15 cellular contexts compared by ENCODE assay signal in the genomic region with DNA sequence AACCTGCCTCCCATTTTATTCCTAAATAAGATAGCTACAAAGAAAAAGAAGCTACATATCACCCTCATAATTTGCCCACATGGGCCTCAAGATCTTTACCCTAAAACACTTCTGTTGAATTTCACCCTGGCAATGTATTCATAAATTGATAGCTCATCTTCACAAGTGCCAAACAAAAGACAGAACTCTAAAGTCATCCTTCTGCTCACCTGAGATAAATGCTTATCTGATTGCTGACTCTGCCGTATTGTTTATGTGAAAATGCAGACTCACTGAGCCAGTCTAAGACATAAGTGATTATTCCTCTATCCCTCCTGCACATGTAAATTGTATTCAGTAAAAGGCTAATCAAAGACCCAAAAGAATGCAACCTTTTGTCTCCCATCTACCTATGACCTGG. TPM values are rescaled to one million over a fixed set of nuclear protein-coding genes. Genes with fewer than 3 reads are reported as not detected.
DNase-seq lines count a peak whose midpoint lies in the region; ATAC-seq and TF ChIP-seq lines count a peak whose summit lies in the region.
"Had no signal": no experiment of that assay in that cellular context is flagged by ENCODE, and none has a peak within 500 bp of the region (broad histone marks: within the 10 kb centered on the region; RNA-seq: fewer than 3 reads in every experiment).

No MANE protein-coding gene starts in this region.

- TF ChIP-seq RAD21 in SK-N-SH (IDR thresholded peaks at IDR 0.05; ENCODE audit: low read length), result no peak

- H3K4me2 ChIP-seq in SK-N-SH (peak overlapping the region; percentile 78), H9 (ENCODE audit: insufficient read depth, insufficient read length, low read length) (no peak overlapping the region), neuronal stem cell (ENCODE audit: insufficient read depth, low read length, poor library complexity, severe bottlenecking) (no peak overlapping the region)

- H3K4me3 Mint-ChIP-seq in H9 (peak overlapping the region; percentile 91 to 93; a peak in 4 of 5 replicates), nephron (peak overlapping the region; percentile 91 to 99 (median 98))
- no peak overlapping the region for H3K4me3 Mint-ChIP-seq in central memory CD8-positive, alpha-beta T cell

- H4K91ac ChIP-seq in H9 (ENCODE audit: insufficient read length, low read depth, low read length) (no peak overlapping the region), neuronal stem cell (ENCODE audit: low read depth, low read length, poor library complexity) (no peak overlapping the region)

- DNase-seq in SK-N-SH (no peak), H9 (no peak), neuronal stem cell (ENCODE audit: low spot score) (no peak), lower leg skin (ENCODE audit: low spot score in 2 of 2) (no peak)
- DNase-seq in central memory CD8-positive, alpha-beta T cell (ENCODE audit: low spot score in 2 of 2), result no peak
- DNase-seq: caudate nucleus, DMS79, NCI-H1092 treated with DMSO at 0.1 percent for 48 hours, NCI-H446 treated with DMSO at 0.1 percent for 48 hours, SHP77 had no signal

- TF ChIP-seq CTCF in SK-N-SH (IDR thresholded peaks at IDR 0.05) (no peak), H9 (conservative IDR thresholded peaks at IDR 0.05) (no peak), nephron (IDR thresholded peaks at IDR 0.05; ENCODE audit: unreplicated experiment in 3 of 3) (no peak), lower leg skin (IDR thresholded peaks at IDR 0.05) (no peak)

- peaks cover 12% of the 10 kb centered on the region for H3F3A ChIP-seq in SK-N-SH (replicated peaks; ENCODE audit: insufficient read depth)

- H3K27ac ChIP-seq in SK-N-SH (ENCODE audit: low read depth in 2 of 2, low read length in 1 of 2) (peak overlapping the region in 1 of 2 experiments; percentile 7; a peak in 1 of 4 replicates), H9 (ENCODE audit: insufficient read length, low read depth, low read length) (no peak overlapping the region), neuronal stem cell (replicated peaks; ENCODE audit: low read length) (no peak overlapping the region)

- no peak overlapping the region for H3K23ac ChIP-seq in H9 (ENCODE audit: insufficient read length, low read depth, low read length)
- no peak overlapping the region for H3K23ac ChIP-seq in neuronal stem cell (ENCODE audit: low read depth, low read length, poor library complexity)

- H3K79me2 ChIP-seq in SK-N-SH (ENCODE audit: insufficient read depth), result peaks cover 80% of the 10 kb centered on the region
- H3K79me2 ChIP-seq in H9 (ENCODE audit: insufficient read depth, low read length), result peaks cover 4% of the 10 kb centered on the region; the same call in 1 of the 2 replicates

- H3K27me3 ChIP-seq in SK-N-SH (ENCODE audit: insufficient read depth) (no peaks in the 10 kb centered on the region), H9 (ENCODE audit: insufficient read depth, low read length) (no peaks in the 10 kb centered on the region), neuronal stem cell (ENCODE audit: control insufficient read depth in 3 of 3, insufficient read depth in 3 of 3, low read depth in 1 of 3, low read length in 3 of 3) (no peaks in the 10 kb centered on the region)

- H3K18ac ChIP-seq in H9 (ENCODE audit: insufficient read length, low read depth, low read length) (no peak overlapping the region), neuronal stem cell (ENCODE audit: low read length) (no peak overlapping the region)

- H3K9ac ChIP-seq in SK-N-SH, result 0 out of 2 replicates have a peak overlapping the region, but pooled peaks have one; percentile 88
- no peak overlapping the region for H3K9ac ChIP-seq in H9 (ENCODE audit: extremely low read depth, insufficient read length, low read length)
- H3K9ac ChIP-seq in neuronal stem cell (ENCODE audit: low read depth, low read length, poor library complexity), result no peak overlapping the region

- H3K23me2 ChIP-seq in H9 (ENCODE audit: insufficient read length, low read depth, low read length, poor library complexity, severe bottlenecking), result peaks cover 7% of the 10 kb centered on the region

- no peak for TF ChIP-seq EP300 in SK-N-SH (IDR thresholded peaks at IDR 0.05; ENCODE audit: borderline replicate concordance in 1 of 2, low read depth in 1 of 2, low read length in 1 of 2)

- H3K4me1 Mint-ChIP-seq in H9 (peaks cover 25 to 26% of the 10 kb centered on the region in 2 experiments), nephron (peaks cover 40% of the 10 kb centered on the region)
- H3K4me1 Mint-ChIP-seq in central memory CD8-positive, alpha-beta T cell, result peaks cover 44% of the 10 kb centered on the region

- ATAC-seq in SK-N-SH treated with all-trans-retinoic acid at 6 μM for 48 hours (no peak), HG03460 (IDR thresholded peaks at IDR 0.05; ENCODE audit: unreplicated experiment) (no peak)
- ATAC-seq in central memory CD8-positive, alpha-beta T cell (replicated peaks; ENCODE audit: extremely low read depth, poor library complexity, severe bottlenecking), result no peak

- H2AK5ac ChIP-seq in H9 (ENCODE audit: insufficient read length, low read length), result no peak overlapping the region
- no peak overlapping the region for H2AK5ac ChIP-seq in neuronal stem cell (ENCODE audit: low read depth, low read length)

- intact Hi-C loops in lower leg skin (cut with DNase I; ENCODE audit: low total_unique reads), result no loop called here

- H3K36me3 Mint-ChIP-seq in H9 (ENCODE audit: insufficient read depth in 1 of 3, low read depth in 3 of 3), result peaks cover 9 to 15% (median 14%) of the 10 kb centered on the region in 3 experiments
- peaks cover 29% of the 10 kb centered on the region for H3K36me3 Mint-ChIP-seq in central memory CD8-positive, alpha-beta T cell (ENCODE audit: insufficient read depth)
- H3K36me3 Mint-ChIP-seq in nephron (ENCODE audit: low read depth), result peaks cover 47% of the 10 kb centered on the region

- H3K14ac ChIP-seq in H9 (ENCODE audit: insufficient read depth, low read length) (no peak overlapping the region), neuronal stem cell (ENCODE audit: low read length) (no peak overlapping the region)

- H3K9me2 ChIP-seq in SK-N-SH, result no peaks in the 10 kb centered on the region

- H2BK5ac ChIP-seq in H9 (ENCODE audit: insufficient read length, low read length) (no peak overlapping the region), neuronal stem cell (ENCODE audit: low read length) (no peak overlapping the region)

- H4K8ac ChIP-seq in H9 (replicated peaks; ENCODE audit: insufficient read length, low read depth, low read length) (no peak overlapping the region), neuronal stem cell (ENCODE audit: low read depth, low read length) (no peak overlapping the region)

- CTCF ChIA-PET in SK-N-SH (lab: Yijun Ruan, JAX), result interaction anchor here (0.6 to 4.5 kb wide), 4 partner anchors 12 to 1305 kb away, joined by 4 to 31 read pairs (median 4); no protein-coding TSS in a partner anchor

- no peak overlapping the region for H3K56ac ChIP-seq in H9 (ENCODE audit: insufficient read length, low read depth, low read length)

- H2BK15ac ChIP-seq in H9 (ENCODE audit: low read depth, low read length), result no peak overlapping the region
- no peak overlapping the region for H2BK15ac ChIP-seq in neuronal stem cell (ENCODE audit: low read length)

- no peak overlapping the region for H2BK20ac ChIP-seq in H9 (ENCODE audit: low read depth, low read length, poor library complexity, severe bottlenecking)

- H4K20me1 ChIP-seq in SK-N-SH (ENCODE audit: insufficient read depth) (no peaks in the 10 kb centered on the region), H9 (ENCODE audit: control insufficient read depth, insufficient read depth, insufficient read length) (no peaks in the 10 kb centered on the region)

- no peak overlapping the region for H2BK120ac ChIP-seq in H9 (ENCODE audit: low read depth, low read length, poor library complexity, severe bottlenecking)
- H2BK120ac ChIP-seq in neuronal stem cell (ENCODE audit: low read depth, low read length), result no peak overlapping the region

- WGBS in SK-N-SH (ENCODE audit: low lambda C conversion rate), result 93% methylated on average over 1 of the region's 1 CpG
- no CpG with 5 or more reads among the region's 1 CpG for WGBS in H9 (ENCODE audit: extremely low coverage, insufficient read length, low lambda C conversion rate)
- WGBS in neuronal stem cell (ENCODE audit: extremely low coverage in 2 of 2, insufficient read length in 2 of 2, insufficient replicate concordance in 1 of 2), 2 donors, result no CpG with 5 or more reads among the region's 1 CpG
- WGBS in lower leg skin, 2 donors, result 57 to 58% methylated on average over 1 of the region's 1 CpG

- H2BK12ac ChIP-seq in H9 (ENCODE audit: insufficient read length, low read depth, low read length) (no peak overlapping the region), neuronal stem cell (ENCODE audit: low read length) (no peak overlapping the region)

- peaks cover 5% of the 10 kb centered on the region; the same call in 1 of the 2 replicates for H3K9me3 ChIP-seq in SK-N-SH
- H3K9me3 ChIP-seq in H9 (ENCODE audit: control insufficient read depth, low read depth, low read length), result no peaks in the 10 kb centered on the region
- no peaks in the 10 kb centered on the region for H3K9me3 ChIP-seq in neuronal stem cell (replicated peaks in 1 of 2; ENCODE audit: control insufficient read depth in 2 of 2, insufficient read depth in 1 of 2, low read depth in 1 of 2, low read length in 2 of 2)

- H2AFZ ChIP-seq in SK-N-SH (ENCODE audit: low read depth) (no peak overlapping the region), H9 (ENCODE audit: low read length) (no peak overlapping the region), neuronal stem cell (ENCODE audit: low read length) (no peak overlapping the region)

- no peak overlapping the region for H3T11ph ChIP-seq in H9 (ENCODE audit: low read length)

- H3K4me1 ChIP-seq in SK-N-SH (ENCODE audit: control insufficient read depth in 1 of 2, insufficient read depth in 2 of 2, low read depth in 1 of 2, low read length in 1 of 2) (peaks cover 22 to 29% of the 10 kb centered on the region in 2 experiments; a peak in 3 of 4 replicates), H9 (ENCODE audit: insufficient read depth, low read length) (peaks cover 4% of the 10 kb centered on the region; the same call in 1 of the 2 replicates), neuronal stem cell (ENCODE audit: control insufficient read depth in 2 of 2, insufficient read depth in 1 of 2, low read depth in 1 of 2, low read length in 2 of 2) (peaks cover 2 to 4% of the 10 kb centered on the region in 2 donors)

- peaks cover 4% of the 10 kb centered on the region for H3K79me1 ChIP-seq in H9 (ENCODE audit: insufficient read depth, low read depth, low read length, poor library complexity, severe bottlenecking)
- no peaks in the 10 kb centered on the region for H3K79me1 ChIP-seq in neuronal stem cell (ENCODE audit: low read depth, low read length)

- peaks cover 1% of the 10 kb centered on the region; the same call in 1 of the 2 replicates for H3K27me3 Mint-ChIP-seq in H9 (ENCODE audit: low read depth)
- H3K27me3 Mint-ChIP-seq in central memory CD8-positive, alpha-beta T cell, result no peaks in the 10 kb centered on the region
- H3K27me3 Mint-ChIP-seq in nephron (ENCODE audit: low read depth), result no peaks in the 10 kb centered on the region

- peak overlapping the region in 1 of 2 experiments; percentile 86; a peak in 3 of 4 replicates for H3K4me3 ChIP-seq in SK-N-SH (ENCODE audit: low read depth in 2 of 2, low read length in 1 of 2)
- H3K4me3 ChIP-seq in neuronal stem cell (ENCODE audit: low read length in 2 of 2), result no peak overlapping the region
- no peak overlapping the region for H3K4me3 ChIP-seq in lower leg skin (ENCODE audit: low read depth, poor library complexity, severe bottlenecking)

- no peaks in the 10 kb centered on the region for H3K9me3 Mint-ChIP-seq in H9
- no peaks in the 10 kb centered on the region for H3K9me3 Mint-ChIP-seq in central memory CD8-positive, alpha-beta T cell
- H3K9me3 Mint-ChIP-seq in nephron, result peaks cover 9% of the 10 kb centered on the region

- H3K36me3 ChIP-seq in SK-N-SH (replicated peaks in 1 of 2; ENCODE audit: control insufficient read depth in 1 of 2, insufficient read depth in 2 of 2, low read length in 1 of 2) (peaks cover 47 to 51% of the 10 kb centered on the region in 2 experiments), neuronal stem cell (replicated peaks in 1 of 2; ENCODE audit: control insufficient read depth in 2 of 2, insufficient read depth in 2 of 2, low read length in 2 of 2) (peaks cover 3 to 47% of the 10 kb centered on the region in 2 donors)

- H3K27ac Mint-ChIP-seq in H9 (peak overlapping the region in 1 of 3 experiments; percentile 3; a peak in 1 of 7 replicates), nephron (peak overlapping the region; percentile 92 to 98 (median 98))
- H3K27ac Mint-ChIP-seq in central memory CD8-positive, alpha-beta T cell (ENCODE audit: low read depth), result peak overlapping the region; percentile 84

- H4K5ac ChIP-seq in H9 (ENCODE audit: insufficient read length, low read depth, low read length), result no peak overlapping the region

- POLR2A ChIA-PET in SK-N-SH (lab: Yijun Ruan, JAX), result no interaction called here

- TF ChIP-seq POLR2A in lower leg skin (IDR thresholded peaks at IDR 0.05), result no peak

- no peak overlapping the region for H3K4ac ChIP-seq in H9 (ENCODE audit: low read depth, low read length)
- no peak overlapping the region for H3K4ac ChIP-seq in neuronal stem cell (ENCODE audit: low read length)

RNA-seq across cellular contexts. Expression of a gene that starts 2.0 kb away (rescaled TPM):
- polyA plus RNA-seq in SK-N-SH (2012; rRNA removed), result 20.2 and 30.7 TPM in 2 replicates
- 32.8 and 39.7 TPM in 2 replicates for polyA plus RNA-seq in SK-N-SH (2012; cell fraction: cytosol; rRNA removed)
- 9.1 and 15.5 TPM in 2 replicates for polyA plus RNA-seq in SK-N-SH (2012; cell fraction: nucleus; rRNA removed)
- total RNA-seq in H9 (2021) (23.4 and 25.5 TPM in 2 replicates), lower leg skin (10 to 100 TPM; 22.0 to 39.0 (median 32.3) TPM)
- polyA plus RNA-seq in neuronal stem cell (2013, experiment 1 of 2), result 15.5 TPM
- 16.0 TPM for polyA plus RNA-seq in neuronal stem cell (2013, experiment 2 of 2)

RNA-seq across cellular contexts. Expression of a gene that starts 30.9 kb away (rescaled TPM):
- polyA plus RNA-seq in SK-N-SH (2012; rRNA removed), result not detected in 2 replicates
- polyA plus RNA-seq in SK-N-SH (2012; cell fraction: cytosol; rRNA removed), result not detected in 2 replicates
- 0.04 TPM in 1 of 2 replicates, not detected in the other for polyA plus RNA-seq in SK-N-SH (2012; cell fraction: nucleus; rRNA removed)
- not detected in 2 replicates for total RNA-seq in H9 (2021)
- polyA plus RNA-seq in neuronal stem cell (2013, experiment 1 of 2), result not detected
- not detected for polyA plus RNA-seq in neuronal stem cell (2013, experiment 2 of 2)
- total RNA-seq in lower leg skin, result not detected
- total RNA-seq: ureter had no signal
- polyA plus RNA-seq: esophagus had no signal
